Comparison of ENCODE assay signal across 7 cellular contexts in the genomic region with DNA sequence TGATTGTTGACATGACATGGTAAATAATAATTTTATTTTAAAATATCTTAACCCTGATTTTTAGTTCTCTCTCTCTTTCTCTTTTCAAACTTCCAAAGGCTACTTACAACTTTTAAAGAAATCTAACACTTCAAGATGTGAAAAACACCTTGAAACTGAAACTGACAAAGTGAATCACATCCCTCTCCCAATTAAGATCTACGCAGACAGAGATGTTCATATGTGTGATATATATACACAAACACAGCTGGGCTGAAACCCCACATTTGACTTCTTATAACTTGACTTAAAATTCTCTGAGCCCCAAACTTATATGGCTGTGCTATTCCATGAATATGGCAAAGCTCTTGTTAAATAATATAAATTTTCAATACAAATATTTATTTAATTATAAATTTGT.
"Had no signal": no experiment of that assay in that cellular context is flagged by ENCODE, and none has a peak within 500 bp of the region (broad histone marks: within the 10 kb centered on the region; RNA-seq: fewer than 3 reads in every experiment).

No MANE protein-coding gene starts in this region.

- DNase-seq: IMR-90, KBM-7, KG1 had no signal

- H3K4me3 ChIP-seq: K562 had no signal

- ATAC-seq: HepG2, K562 had no signal

- H3K27ac ChIP-seq: HL-60 had no signal

- FAIRE-seq: HepG2, HTR-8/SVneo, K562 had no signal
